Comparison of ENCODE assay signal across 22 cellular contexts in genomic region chr5:42553461-42553860, GRCh38.
A peak's percentile ranks its signal among the peaks of the same experiment; 100 is the strongest.
DNase-seq lines count a peak whose midpoint lies in the region; TF ChIP-seq lines count a peak whose summit lies in the region.
"Had no signal": no experiment of that assay in that cellular context is flagged by ENCODE, and none has a peak within 500 bp of the region (broad histone marks: within the 10 kb centered on the region; RNA-seq: fewer than 3 reads in every experiment).

No MANE protein-coding gene starts in this region.

- no peaks in the 10 kb centered on the region for H3K9me3 ChIP-seq in endodermal cell (ENCODE audit: control insufficient read depth, low read length)
- no peaks in the 10 kb centered on the region for H3K9me3 ChIP-seq in neural progenitor cell (ENCODE audit: low read depth)
- H3K9me3 ChIP-seq in subcutaneous abdominal adipose tissue (ENCODE audit: control insufficient read depth in 5 of 5, low read length in 5 of 5), result no peaks in the 10 kb centered on the region
- no peaks in the 10 kb centered on the region for H3K9me3 ChIP-seq in BE2C
- H3K9me3 ChIP-seq: A549, BLaER1 had no signal

- H3K9me3 Mint-ChIP-seq in endodermal cell, result no peaks in the 10 kb centered on the region
- H3K9me3 Mint-ChIP-seq in neural progenitor cell, result no peaks in the 10 kb centered on the region
- H3K9me3 Mint-ChIP-seq: IgD-negative memory B cell had no signal

- H3K4me2 ChIP-seq in neural progenitor cell, result no peak overlapping the region
- H3K4me2 ChIP-seq: A549, BLaER1 had no signal

- H3K4me3 Mint-ChIP-seq in endodermal cell (no peak overlapping the region), neural progenitor cell (no peak overlapping the region)
- H3K4me3 Mint-ChIP-seq: CD14-positive monocyte; CD4-positive, alpha-beta memory T cell; IgD-negative memory B cell had no signal

- no peaks in the 10 kb centered on the region for H3F3A ChIP-seq in neural progenitor cell (ENCODE audit: low read depth)

- H3K9ac ChIP-seq in endodermal cell (ENCODE audit: extremely low read depth, low read length, poor library complexity, severe bottlenecking) (no peak overlapping the region), neural progenitor cell (no peak overlapping the region), subcutaneous abdominal adipose tissue (ENCODE audit: low read length in 5 of 5) (no peak overlapping the region)
- H3K9ac ChIP-seq: BLaER1, GM23248 had no signal

- H3K27ac Mint-ChIP-seq in endodermal cell, result peak overlapping the region; percentile 14
- no peak overlapping the region for H3K27ac Mint-ChIP-seq in neural progenitor cell
- H3K27ac Mint-ChIP-seq: CD14-positive monocyte; CD4-positive, alpha-beta memory T cell; IgD-negative memory B cell had no signal

- H3K27ac ChIP-seq in endodermal cell (ENCODE audit: low read depth, low read length), result no peak overlapping the region
- H3K27ac ChIP-seq in neural progenitor cell, result no peak overlapping the region
- peak overlapping the region; percentile 5 for H3K27ac ChIP-seq in subcutaneous abdominal adipose tissue (ENCODE audit: low read depth, low read length)
- H3K27ac ChIP-seq: 22Rv1, A549, BLaER1, GM23248 had no signal

- 62 to 71% methylated on average over 1 to 4 of the region's 4 CpGs for WGBS in endodermal cell (ENCODE audit: insufficient coverage in 1 of 2, insufficient read length in 1 of 2), 2 experiments

- H3K4me1 ChIP-seq in endodermal cell (ENCODE audit: control insufficient read depth, insufficient read depth, low read length) (peaks cover 5% of the 10 kb centered on the region), neural progenitor cell (no peaks in the 10 kb centered on the region), subcutaneous abdominal adipose tissue (ENCODE audit: control insufficient read depth in 5 of 5, insufficient read depth in 5 of 5, low read length in 5 of 5) (peaks cover 0 to 54% (median 33%) of the 10 kb centered on the region in 5 donors), BE2C (no peaks in the 10 kb centered on the region)
- H3K4me1 ChIP-seq: A549, BLaER1 had no signal

- H3K4me1 Mint-ChIP-seq in endodermal cell, result peaks cover 22% of the 10 kb centered on the region
- H3K4me1 Mint-ChIP-seq in neural progenitor cell, result peaks cover 6% of the 10 kb centered on the region
- H3K4me1 Mint-ChIP-seq: CD14-positive monocyte; CD4-positive, alpha-beta memory T cell; IgD-negative memory B cell had no signal

- peak; percentile 13 for DNase-seq in NCI-H82 (lab: John Stamatoyannopoulos, UW)
- no peak for DNase-seq in NCI-H82 treated with DMSO at 0.1 percent for 48 hours (lab: John Stamatoyannopoulos, UW; ENCODE audit: unreplicated experiment)
- no peak for DNase-seq in endodermal cell
- DNase-seq in neural progenitor cell (ENCODE audit: low spot score), result peak; percentile 6
- no peak for DNase-seq in HK-2 (ENCODE audit: unreplicated experiment)
- no peak for DNase-seq in BE2C
- DNase-seq: AML-193; Calu3; CD4-positive, alpha-beta memory T cell; DMS 273 treated with DMSO at 0.1 percent for 48 hours; DMS53; DND-41; EL; GM23248; HCEC 1CT had no signal

- H3K36me3 ChIP-seq in endodermal cell (ENCODE audit: control insufficient read depth, insufficient read depth, low read length) (no peaks in the 10 kb centered on the region), neural progenitor cell (no peaks in the 10 kb centered on the region), subcutaneous abdominal adipose tissue (ENCODE audit: control insufficient read depth in 5 of 5, insufficient read depth in 5 of 5, low read length in 5 of 5) (peaks cover 0 to 2% (median 0%) of the 10 kb centered on the region in 5 donors), BE2C (no peaks in the 10 kb centered on the region)
- H3K36me3 ChIP-seq: BLaER1 had no signal

- no peaks in the 10 kb centered on the region for H3K79me2 ChIP-seq in neural progenitor cell (ENCODE audit: low read depth)

- H2AFZ ChIP-seq in neural progenitor cell (replicated peaks), result no peak overlapping the region
- H2AFZ ChIP-seq: GM23248 had no signal

- H3K27me3 Mint-ChIP-seq in endodermal cell (ENCODE audit: insufficient read depth) (peaks cover 79% of the 10 kb centered on the region), neural progenitor cell (ENCODE audit: insufficient read depth, low read depth) (no peaks in the 10 kb centered on the region)
- H3K27me3 Mint-ChIP-seq: CD4-positive, alpha-beta memory T cell; IgD-negative memory B cell had no signal

- H3K36me3 Mint-ChIP-seq in endodermal cell (ENCODE audit: low read depth) (no peaks in the 10 kb centered on the region), neural progenitor cell (no peaks in the 10 kb centered on the region)
- H3K36me3 Mint-ChIP-seq: CD14-positive monocyte; CD4-positive, alpha-beta memory T cell had no signal

- peak overlapping the region; percentile 36 for H3K4me3 ChIP-seq in endodermal cell (ENCODE audit: low read length)
- no peak overlapping the region for H3K4me3 ChIP-seq in neural progenitor cell
- no peak overlapping the region for H3K4me3 ChIP-seq in subcutaneous abdominal adipose tissue (ENCODE audit: low read depth in 1 of 5, low read length in 5 of 5)
- no peak overlapping the region for H3K4me3 ChIP-seq in BE2C (ENCODE audit: low read depth, low read length)
- H3K4me3 ChIP-seq: A549, BLaER1, GM12878, GM23248 had no signal

- no peaks in the 10 kb centered on the region for H4K20me1 ChIP-seq in neural progenitor cell (ENCODE audit: low read depth)
- H4K20me1 ChIP-seq: BLaER1 had no signal

- H3K27me3 ChIP-seq in endodermal cell (ENCODE audit: control insufficient read depth, insufficient read depth, low read length, poor library complexity, severe bottlenecking) (peaks cover 88% of the 10 kb centered on the region), neural progenitor cell (no peaks in the 10 kb centered on the region), subcutaneous abdominal adipose tissue (ENCODE audit: control insufficient read depth in 5 of 5, insufficient read depth in 4 of 5, low read length in 5 of 5) (no peaks in the 10 kb centered on the region), BE2C (no peaks in the 10 kb centered on the region)
- H3K27me3 ChIP-seq: BLaER1 had no signal

- no peak for TF ChIP-seq CTCF in endodermal cell (conservative IDR thresholded peaks at IDR 0.05)
- no peak for TF ChIP-seq CTCF in neural progenitor cell (IDR thresholded peaks at IDR 0.05)
- no peak for TF ChIP-seq CTCF in BE2C (IDR thresholded peaks at IDR 0.05; ENCODE audit: low read depth, low read length)

Comparison
In these comparisons a context has a peak if more than half of its experiments do, and no peak if none do; other contexts are left out.
1. DNase-seq: peak in NCI-H82 (single experiment) and neural progenitor cell (single experiment); none in NCI-H82 treated with DMSO at 0.1 percent for 48 hours (single experiment), endodermal cell (single experiment), HK-2 (single experiment) and BE2C (single experiment).